ENCODE assay signal across 15 cellular contexts in genomic region chr9:134492721-134493470, GRCh38.
DNase-seq lines count a peak whose midpoint lies in the region; TF ChIP-seq lines count a peak whose summit lies in the region.
"Had no signal": no experiment of that assay in that cellular context is flagged by ENCODE, and none has a peak within 500 bp of the region (broad histone marks: within the 10 kb centered on the region; RNA-seq: fewer than 3 reads in every experiment).

No MANE protein-coding gene starts in this region.

- peak overlapping the region in 5 of 11 experiments; percentile 22 to 69 (median 65); a peak in 10 of 22 replicates for H3K9ac ChIP-seq in BLaER1 treated with 17β-estradiol and CSF1 and Interleukin-3, amounts not matched to agents 10 nM and 100 nM
- H3K9ac ChIP-seq in trophoblast cell (ENCODE audit: low read length) = no peak overlapping the region

- DNase-seq in NCI-H82 treated with DMSO at 0.1 percent for 48 hours (lab: John Stamatoyannopoulos, UW; ENCODE audit: unreplicated experiment) (peak; percentile 53), left ventricle myocardium inferior (no peak), trophoblast cell (no peak), caudate nucleus (lab: John Stamatoyannopoulos, UW) (no peak), inferior parietal cortex (ENCODE audit: extremely low spot score) (no peak), occipital lobe (lab: John Stamatoyannopoulos, UW) (no peak)
- no peak for DNase-seq in central memory CD4-positive, alpha-beta T cell
- DNase-seq: activated CD4-positive, alpha-beta T cell treated with anti-CD3 and anti-CD28 coated beads for 36 hours; activated CD8-positive, alpha-beta memory T cell treated with anti-CD3 and anti-CD28 coated beads, Interleukin-2, amount 50 U/mL, for 4 hours; activated naive CD4-positive, alpha-beta T cell; NCI-H1930; SIG-M5; stimulated activated CD4-positive, alpha-beta T cell treated with anti-CD3 and anti-CD28 coated beads, Interleukin-2, amount 100 ng/mL, for 24 hours had no signal

- peaks cover 7% of the 10 kb centered on the region for H3K79me1 ChIP-seq in trophoblast cell (ENCODE audit: low read length)

- peaks cover 14 to 88% (median 78%) of the 10 kb centered on the region in 10 experiments for H3K4me1 ChIP-seq in BLaER1 treated with 17β-estradiol and CSF1 and Interleukin-3, amounts not matched to agents 10 nM and 100 nM
- H3K4me1 ChIP-seq in left ventricle myocardium inferior (peaks cover 13% of the 10 kb centered on the region), trophoblast cell (ENCODE audit: control insufficient read depth in 1 of 2, insufficient read depth in 2 of 2, low read length in 2 of 2) (peaks cover 5 to 10% of the 10 kb centered on the region in 2 experiments)
- H3K4me1 ChIP-seq: right lobe of liver had no signal

- H3K4me3 ChIP-seq in BLaER1 treated with 17β-estradiol and CSF1 and Interleukin-3, amounts not matched to agents 10 nM and 100 nM = no peak overlapping the region
- H3K4me3 ChIP-seq in left ventricle myocardium inferior (no peak overlapping the region), trophoblast cell (ENCODE audit: low read depth, low read length) (no peak overlapping the region)
- H3K4me3 ChIP-seq: right lobe of liver had no signal

- peak overlapping the region; percentile 20 for H2BK12ac ChIP-seq in trophoblast cell (ENCODE audit: low read length)

- no peaks in the 10 kb centered on the region for H3K79me2 ChIP-seq in trophoblast cell (ENCODE audit: control insufficient read depth, insufficient read depth, low read length, poor library complexity)

- H4K8ac ChIP-seq in trophoblast cell (ENCODE audit: low read depth, low read length) = no peak overlapping the region

- H3K4me2 ChIP-seq in BLaER1 treated with 17β-estradiol and CSF1 and Interleukin-3, amounts not matched to agents 10 nM and 100 nM = peak overlapping the region in 10 of 11 experiments; percentile 9 to 90 (median 80); a peak in 18 of 22 replicates
- H3K4me2 ChIP-seq in trophoblast cell (ENCODE audit: low read length) = no peak overlapping the region

- peak overlapping the region; percentile 17 for H4K91ac ChIP-seq in trophoblast cell (ENCODE audit: low read depth, low read length)

- H3K9me3 ChIP-seq in BLaER1 treated with 17β-estradiol and CSF1 and Interleukin-3, amounts not matched to agents 10 nM and 100 nM (replicated peaks in 1 of 11) = peaks cover 0 to 12% (median 0%) of the 10 kb centered on the region in 11 experiments; a peak in 6 of 22 replicates
- H3K9me3 ChIP-seq in left ventricle myocardium inferior (replicated peaks) (no peaks in the 10 kb centered on the region), trophoblast cell (ENCODE audit: insufficient read depth, low read depth, low read length) (no peaks in the 10 kb centered on the region)
- H3K9me3 ChIP-seq: right lobe of liver had no signal

- H3K27ac ChIP-seq in BLaER1 treated with 17β-estradiol and CSF1 and Interleukin-3, amounts not matched to agents 10 nM and 100 nM = peak overlapping the region in 4 of 11 experiments; percentile 60 to 94 (median 78); a peak in 8 of 22 replicates
- H3K27ac ChIP-seq in left ventricle myocardium inferior (replicated peaks) (peak overlapping the region; percentile 76), trophoblast cell (ENCODE audit: low read depth, low read length) (no peak overlapping the region), caudate nucleus (ENCODE audit: low read depth, low read length) (no peak overlapping the region)
- H3K27ac ChIP-seq: right lobe of liver had no signal

- H2AFZ ChIP-seq in trophoblast cell (ENCODE audit: insufficient read depth, low read length, poor library complexity) = no peak overlapping the region

- peak overlapping the region; percentile 40 for H3K14ac ChIP-seq in trophoblast cell (ENCODE audit: low read length)

- no peak overlapping the region for H3K23ac ChIP-seq in trophoblast cell (ENCODE audit: low read length)

- no peak overlapping the region for H4K12ac ChIP-seq in trophoblast cell (ENCODE audit: low read depth, low read length)

- no peak overlapping the region for H3K4ac ChIP-seq in trophoblast cell (ENCODE audit: low read depth, low read length)

- whole genome bisulfite sequencing in trophoblast cell (ENCODE audit: extremely low coverage, insufficient coverage, insufficient read length) = no CpG with 5 or more reads among the region's 21 CpGs

- H2AK5ac ChIP-seq in trophoblast cell (ENCODE audit: low read length) = no peak overlapping the region

- no peak for TF ChIP-seq CTCF in left ventricle myocardium inferior (IDR thresholded peaks at IDR 0.05; ENCODE audit: borderline replicate concordance)

- H3K18ac ChIP-seq in trophoblast cell (ENCODE audit: low read length) = no peak overlapping the region

- H4K20me1 ChIP-seq in BLaER1 treated with 17β-estradiol and CSF1 and Interleukin-3, amounts not matched to agents 10 nM and 100 nM = no peaks in the 10 kb centered on the region

- H2BK120ac ChIP-seq in trophoblast cell (ENCODE audit: insufficient read depth, low read length, poor library complexity) = peak overlapping the region; percentile 8

- H2BK5ac ChIP-seq in trophoblast cell (ENCODE audit: low read depth, low read length, poor library complexity) = no peak overlapping the region

- no peaks in the 10 kb centered on the region for H3K36me3 ChIP-seq in BLaER1 treated with 17β-estradiol and CSF1 and Interleukin-3, amounts not matched to agents 10 nM and 100 nM
- H3K36me3 ChIP-seq in left ventricle myocardium inferior = no peaks in the 10 kb centered on the region
- H3K36me3 ChIP-seq in trophoblast cell (ENCODE audit: control insufficient read depth in 1 of 2, insufficient read depth in 2 of 2, low read length in 2 of 2) = no peaks in the 10 kb centered on the region
- H3K36me3 ChIP-seq: right lobe of liver had no signal

- H3K27me3 ChIP-seq in BLaER1 treated with 17β-estradiol and CSF1 and Interleukin-3, amounts not matched to agents 10 nM and 100 nM = peaks cover 0 to 23% (median 0%) of the 10 kb centered on the region in 11 experiments; a peak in 5 of 22 replicates
- H3K27me3 ChIP-seq in left ventricle myocardium inferior (ENCODE audit: low read depth) (peaks cover 87% of the 10 kb centered on the region), trophoblast cell (ENCODE audit: insufficient read depth, low read length) (no peaks in the 10 kb centered on the region)
- H3K27me3 ChIP-seq: right lobe of liver had no signal

- intact Hi-C loops in left ventricle myocardium inferior (cut with micrococcal nuclease) = no loop called here
